22 cellular contexts compared by ENCODE assay signal in the genomic region with DNA sequence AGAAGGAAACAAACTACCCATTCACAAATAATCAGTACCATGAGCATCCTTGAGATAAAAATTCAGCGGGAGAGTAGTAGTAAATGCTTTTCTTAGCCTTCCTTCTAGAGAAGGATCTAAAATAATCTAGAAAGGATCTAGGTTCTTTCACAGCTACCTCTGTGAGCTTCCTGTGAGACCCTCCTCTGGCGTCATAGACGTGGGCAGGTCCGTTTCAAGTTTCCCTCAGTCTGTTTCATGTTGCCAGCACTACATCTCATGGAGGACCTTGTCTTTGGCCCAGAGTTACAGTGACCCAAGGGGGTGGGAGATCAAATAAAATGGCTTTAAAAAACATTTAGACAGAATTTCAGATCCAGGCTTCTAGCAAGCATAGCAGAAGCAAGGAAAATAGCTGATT. TPM values are rescaled to one million over a fixed set of nuclear protein-coding genes. Genes with fewer than 3 reads are reported as not detected.
DNase-seq lines count a peak whose midpoint lies in the region; ATAC-seq and TF ChIP-seq lines count a peak whose summit lies in the region.
"Had no signal": no experiment of that assay in that cellular context is flagged by ENCODE, and none has a peak within 500 bp of the region (broad histone marks: within the 10 kb centered on the region; RNA-seq: fewer than 3 reads in every experiment).

No MANE protein-coding gene starts in this region.

- no peak overlapping the region for H3K27ac Mint-ChIP-seq in activated CD4-positive, alpha-beta T cell treated with anti-CD3 and anti-CD28 coated beads for 36 hours
- no peak overlapping the region for H3K27ac Mint-ChIP-seq in activated naive CD8-positive, alpha-beta T cell treated with anti-CD3 and anti-CD28 coated beads, Interleukin-2, amount 50 U/mL, for 24 hours
- H3K27ac Mint-ChIP-seq in natural killer cell treated with Interleukin-12 subunit alpha and Interleukin-12 subunit beta and Interleukin-15 and Interleukin-18, amount 100 ng/mL, for 72 hours, result peak overlapping the region in 1 of 2 donors; percentile 76
- no peak overlapping the region for H3K27ac Mint-ChIP-seq in CD4-positive, alpha-beta memory T cell
- H3K27ac Mint-ChIP-seq: GM23338 had no signal

- H3K9me3 ChIP-seq in CD4-positive, alpha-beta memory T cell (ENCODE audit: control insufficient read depth in 1 of 2, low read length in 2 of 2), result no peaks in the 10 kb centered on the region
- H3K9me3 ChIP-seq: MG63 had no signal

- peaks cover 5% of the 10 kb centered on the region for H3K4me1 Mint-ChIP-seq in activated CD4-positive, alpha-beta T cell treated with anti-CD3 and anti-CD28 coated beads for 36 hours
- H3K4me1 Mint-ChIP-seq in activated naive CD8-positive, alpha-beta T cell treated with anti-CD3 and anti-CD28 coated beads, Interleukin-2, amount 50 U/mL, for 24 hours, result peaks cover 12% of the 10 kb centered on the region
- H3K4me1 Mint-ChIP-seq in natural killer cell treated with Interleukin-12 subunit alpha and Interleukin-12 subunit beta and Interleukin-15 and Interleukin-18, amount 100 ng/mL, for 72 hours (ENCODE audit: low read depth in 2 of 2), result peaks cover 13 to 14% of the 10 kb centered on the region in 2 donors
- peaks cover 4 to 15% (median 8%) of the 10 kb centered on the region in 4 donors for H3K4me1 Mint-ChIP-seq in CD4-positive, alpha-beta memory T cell
- H3K4me1 Mint-ChIP-seq: GM23338 had no signal

- TF ChIP-seq CTCF in GM12865 (IDR thresholded peaks at IDR 0.05; ENCODE audit: insufficient read depth, low read depth, low read length, missing control alignments), result no peak

- no peak for ATAC-seq in activated CD4-positive, alpha-beta T cell treated with anti-CD3 and anti-CD28 coated beads for 36 hours
- no peak for ATAC-seq in activated naive CD8-positive, alpha-beta T cell treated with anti-CD3 and anti-CD28 coated beads, Interleukin-2, amount 50 U/mL, for 24 hours
- peak; percentile 66 for ATAC-seq in natural killer cell treated with Interleukin-12 subunit alpha and Interleukin-12 subunit beta and Interleukin-15 and Interleukin-18, amount 100 ng/mL, for 72 hours
- ATAC-seq: GM23338, HCT116 had no signal

- H3K4me1 ChIP-seq in CD4-positive, alpha-beta memory T cell (ENCODE audit: insufficient read depth, low read length), result no peaks in the 10 kb centered on the region

- no peaks in the 10 kb centered on the region for H3K27me3 ChIP-seq in CD4-positive, alpha-beta memory T cell (ENCODE audit: insufficient read depth, low read length)
- H3K27me3 ChIP-seq: MG63 had no signal

- no peaks in the 10 kb centered on the region for H3K36me3 ChIP-seq in CD4-positive, alpha-beta memory T cell (ENCODE audit: insufficient read depth, low read length)
- H3K36me3 ChIP-seq: MG63 had no signal

- no peaks in the 10 kb centered on the region for H3K27me3 Mint-ChIP-seq in activated CD4-positive, alpha-beta T cell treated with anti-CD3 and anti-CD28 coated beads for 36 hours
- H3K27me3 Mint-ChIP-seq in activated naive CD8-positive, alpha-beta T cell treated with anti-CD3 and anti-CD28 coated beads, Interleukin-2, amount 50 U/mL, for 24 hours, result no peaks in the 10 kb centered on the region
- H3K27me3 Mint-ChIP-seq in natural killer cell treated with Interleukin-12 subunit alpha and Interleukin-12 subunit beta and Interleukin-15 and Interleukin-18, amount 100 ng/mL, for 72 hours, result no peaks in the 10 kb centered on the region
- no peaks in the 10 kb centered on the region for H3K27me3 Mint-ChIP-seq in CD4-positive, alpha-beta memory T cell

- CTCF ChIA-PET in activated CD4-positive, alpha-beta T cell treated with anti-CD3 and anti-CD28 coated beads for 36 hours (lab: Charles Lee), result interaction anchor here (0.6 to 1.3 kb wide), 2 partner anchors 11 to 700 kb away, joined by 3 to 4 read pairs; no protein-coding TSS in a partner anchor
- CTCF ChIA-PET in CD4-positive, alpha-beta memory T cell (lab: Charles Lee; ENCODE audit: partially characterized antibody), result no interaction called here

- no peaks in the 10 kb centered on the region for H3K36me3 Mint-ChIP-seq in activated CD4-positive, alpha-beta T cell treated with anti-CD3 and anti-CD28 coated beads for 36 hours (ENCODE audit: low read depth)
- H3K36me3 Mint-ChIP-seq in activated naive CD8-positive, alpha-beta T cell treated with anti-CD3 and anti-CD28 coated beads, Interleukin-2, amount 50 U/mL, for 24 hours (ENCODE audit: low read depth), result no peaks in the 10 kb centered on the region
- H3K36me3 Mint-ChIP-seq in natural killer cell treated with Interleukin-12 subunit alpha and Interleukin-12 subunit beta and Interleukin-15 and Interleukin-18, amount 100 ng/mL, for 72 hours, result no peaks in the 10 kb centered on the region
- no peaks in the 10 kb centered on the region for H3K36me3 Mint-ChIP-seq in CD4-positive, alpha-beta memory T cell

- POLR2A ChIA-PET in activated CD4-positive, alpha-beta T cell treated with anti-CD3 and anti-CD28 coated beads for 36 hours (lab: Charles Lee), result no interaction called here
- POLR2A ChIA-PET in CD4-positive, alpha-beta memory T cell (lab: Charles Lee; ENCODE audit: partially characterized antibody), result no interaction called here

- no peak overlapping the region for H3K4me3 Mint-ChIP-seq in activated CD4-positive, alpha-beta T cell treated with anti-CD3 and anti-CD28 coated beads for 36 hours
- H3K4me3 Mint-ChIP-seq in activated naive CD8-positive, alpha-beta T cell treated with anti-CD3 and anti-CD28 coated beads, Interleukin-2, amount 50 U/mL, for 24 hours, result no peak overlapping the region
- no peak overlapping the region for H3K4me3 Mint-ChIP-seq in natural killer cell treated with Interleukin-12 subunit alpha and Interleukin-12 subunit beta and Interleukin-15 and Interleukin-18, amount 100 ng/mL, for 72 hours
- no peak overlapping the region for H3K4me3 Mint-ChIP-seq in CD4-positive, alpha-beta memory T cell
- H3K4me3 Mint-ChIP-seq: GM23338 had no signal

- no peak overlapping the region for H3K27ac ChIP-seq in CD4-positive, alpha-beta memory T cell (ENCODE audit: low read depth, low read length)
- H3K27ac ChIP-seq: 22Rv1, PC-9 had no signal

- peak; percentile 33 for DNase-seq in activated CD4-positive, alpha-beta T cell treated with anti-CD3 and anti-CD28 coated beads for 36 hours
- no peak for DNase-seq in activated CD4-positive, alpha-beta T cell treated with anti-CD3 and anti-CD28 coated beads, Interleukin-2, amount 50 U/mL, for 1 hour
- DNase-seq in GM12865 (ENCODE audit: low read depth) (peak; percentile 42), HuH-7 (ENCODE audit: low spot score) (no peak), inferior parietal cortex (ENCODE audit: extremely low spot score) (no peak)
- DNase-seq in activated naive CD8-positive, alpha-beta T cell treated with anti-CD3 and anti-CD28 coated beads, Interleukin-2, amount 50 U/mL, for 24 hours, result peak; percentile 9
- no peak for DNase-seq in natural killer cell treated with Interleukin-12 subunit alpha and Interleukin-12 subunit beta and Interleukin-15 and Interleukin-18, amount 100 ng/mL, for 72 hours (ENCODE audit: low spot score)
- no peak for DNase-seq in CD4-positive, alpha-beta memory T cell
- DNase-seq: AML-193, DMS153, GF-D8, Kasumi-1, MG63, NCI-H1048, NCI-H1436 treated with DMSO at 0.1 percent for 48 hours, NCI-H2029, NCI-H510A, NCI-H774, PC-9 had no signal

- H3K4me3 ChIP-seq in GM12865 (ENCODE audit: low read depth, low read length), result no peak overlapping the region
- no peak overlapping the region for H3K4me3 ChIP-seq in CD4-positive, alpha-beta memory T cell (ENCODE audit: low read length in 2 of 2)
- H3K4me3 ChIP-seq: GM23338, MG63, PC-9 had no signal

- intact Hi-C loops in activated CD4-positive, alpha-beta T cell treated with anti-CD3 and anti-CD28 coated beads for 36 hours (cut with DNase I, micrococcal nuclease), result no loop called here
- intact Hi-C loops in CD4-positive, alpha-beta memory T cell (cut with micrococcal nuclease), result no loop called here

- H3K9me3 Mint-ChIP-seq in activated CD4-positive, alpha-beta T cell treated with anti-CD3 and anti-CD28 coated beads for 36 hours (ENCODE audit: low read depth), result no peaks in the 10 kb centered on the region
- no peaks in the 10 kb centered on the region for H3K9me3 Mint-ChIP-seq in activated naive CD8-positive, alpha-beta T cell treated with anti-CD3 and anti-CD28 coated beads, Interleukin-2, amount 50 U/mL, for 24 hours
- no peaks in the 10 kb centered on the region for H3K9me3 Mint-ChIP-seq in natural killer cell treated with Interleukin-12 subunit alpha and Interleukin-12 subunit beta and Interleukin-15 and Interleukin-18, amount 100 ng/mL, for 72 hours
- H3K9me3 Mint-ChIP-seq in CD4-positive, alpha-beta memory T cell, result no peaks in the 10 kb centered on the region
- H3K9me3 Mint-ChIP-seq: GM23338 had no signal

RNA-seq across cellular contexts. Expression of a gene that starts 13.6 kb away (rescaled TPM):
- 10 to 100 TPM; 11.3 to 11.7 TPM for total RNA-seq in activated CD4-positive, alpha-beta T cell treated with anti-CD3 and anti-CD28 coated beads for 36 hours
- 10 to 100 TPM; 21.3 to 22.5 TPM for total RNA-seq in natural killer cell treated with Interleukin-12 subunit alpha and Interleukin-12 subunit beta and Interleukin-15 and Interleukin-18, amount 100 ng/mL, for 72 hours
- total RNA-seq in CD4-positive, alpha-beta memory T cell, result 10 to 100 TPM; 25.5 to 25.6 TPM
- polyA plus RNA-seq in CD4-positive, alpha-beta memory T cell, result 10 to 100 TPM in 1 of 2 donors, 1 to 10 TPM in 1; 5.4 to 14.5 TPM

Comparison
In these comparisons a context has a peak if more than half of its experiments do, and no peak if none do; other contexts are left out.
1. DNase-seq: peak in activated CD4-positive, alpha-beta T cell treated with anti-CD3 and anti-CD28 coated beads for 36 hours (single experiment), GM12865 (single experiment) and activated naive CD8-positive, alpha-beta T cell treated with anti-CD3 and anti-CD28 coated beads, Interleukin-2, amount 50 U/mL, for 24 hours (single experiment); none in activated CD4-positive, alpha-beta T cell treated with anti-CD3 and anti-CD28 coated beads, Interleukin-2, amount 50 U/mL, for 1 hour (single experiment), natural killer cell treated with Interleukin-12 subunit alpha and Interleukin-12 subunit beta and Interleukin-15 and Interleukin-18, amount 100 ng/mL, for 72 hours (single experiment), HuH-7 (single experiment), CD4-positive, alpha-beta memory T cell (0 of 5) and inferior parietal cortex (single experiment).
2. ATAC-seq: peak in natural killer cell treated with Interleukin-12 subunit alpha and Interleukin-12 subunit beta and Interleukin-15 and Interleukin-18, amount 100 ng/mL, for 72 hours (2 of 2); none in activated CD4-positive, alpha-beta T cell treated with anti-CD3 and anti-CD28 coated beads for 36 hours (single experiment) and activated naive CD8-positive, alpha-beta T cell treated with anti-CD3 and anti-CD28 coated beads, Interleukin-2, amount 50 U/mL, for 24 hours (single experiment).